ENCODE assay signal across 2 cellular contexts in genomic region chrX:110044531-110045249, GRCh38.
TF ChIP-seq lines count a peak whose summit lies in the region.

No MANE protein-coding gene starts in this region.

TF ChIP-seq in A549, 52 proteins besides CTCF, POLR2A, EP300 and RAD21 (continued from another document):
- TF ChIP-seq, protein P1, sequence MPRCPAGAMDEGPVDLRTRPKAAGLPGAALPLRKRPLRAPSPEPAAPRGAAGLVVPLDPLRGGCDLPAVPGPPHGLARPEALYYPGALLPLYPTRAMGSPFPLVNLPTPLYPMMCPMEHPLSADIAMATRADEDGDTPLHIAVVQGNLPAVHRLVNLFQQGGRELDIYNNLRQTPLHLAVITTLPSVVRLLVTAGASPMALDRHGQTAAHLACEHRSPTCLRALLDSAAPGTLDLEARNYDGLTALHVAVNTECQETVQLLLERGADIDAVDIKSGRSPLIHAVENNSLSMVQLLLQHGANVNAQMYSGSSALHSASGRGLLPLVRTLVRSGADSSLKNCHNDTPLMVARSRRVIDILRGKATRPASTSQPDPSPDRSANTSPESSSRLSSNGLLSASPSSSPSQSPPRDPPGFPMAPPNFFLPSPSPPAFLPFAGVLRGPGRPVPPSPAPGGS (IDR thresholded peaks at IDR 0.05) = no peak
- TF ChIP-seq RFX5 (IDR thresholded peaks at IDR 0.05) = no peak
- TF ChIP-seq EHF (CRISPR knock-in tag; IDR thresholded peaks at IDR 0.05) = no peak
- TF ChIP-seq, protein P2, sequence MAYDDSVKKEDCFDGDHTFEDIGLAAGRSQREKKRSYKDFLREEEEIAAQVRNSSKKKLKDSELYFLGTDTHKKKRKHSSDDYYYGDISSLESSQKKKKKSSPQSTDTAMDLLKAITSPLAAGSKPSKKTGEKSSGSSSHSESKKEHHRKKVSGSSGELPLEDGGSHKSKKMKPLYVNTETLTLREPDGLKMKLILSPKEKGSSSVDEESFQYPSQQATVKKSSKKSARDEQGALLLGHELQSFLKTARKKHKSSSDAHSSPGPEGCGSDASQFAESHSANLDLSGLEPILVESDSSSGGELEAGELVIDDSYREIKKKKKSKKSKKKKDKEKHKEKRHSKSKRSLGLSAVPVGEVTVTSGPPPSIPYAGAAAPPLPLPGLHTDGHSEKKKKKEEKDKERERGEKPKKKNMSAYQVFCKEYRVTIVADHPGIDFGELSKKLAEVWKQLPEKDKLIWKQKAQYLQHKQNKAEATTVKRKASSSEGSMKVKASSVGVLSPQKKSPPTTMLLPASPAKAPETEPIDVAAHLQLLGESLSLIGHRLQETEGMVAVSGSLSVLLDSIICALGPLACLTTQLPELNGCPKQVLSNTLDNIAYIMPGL (CRISPR knock-in tag; IDR thresholded peaks at IDR 0.05; ENCODE audit: borderline replicate concordance) = no peak
- no peak for TF ChIP-seq NFE2L2 (conservative IDR thresholded peaks at IDR 0.05; ENCODE audit: low read length)
- no peak for TF ChIP-seq FOXS1 (CRISPR knock-in tag; IDR thresholded peaks at IDR 0.05)
- no peak for TF ChIP-seq FOSB (CRISPR knock-in tag; IDR thresholded peaks at IDR 0.05)
- TF ChIP-seq HOXB5 (CRISPR knock-in tag; IDR thresholded peaks at IDR 0.05) = no peak
- TF ChIP-seq RCOR1 (IDR thresholded peaks at IDR 0.05; ENCODE audit: low read depth, low read length) = no peak
- TF ChIP-seq, protein P3, sequence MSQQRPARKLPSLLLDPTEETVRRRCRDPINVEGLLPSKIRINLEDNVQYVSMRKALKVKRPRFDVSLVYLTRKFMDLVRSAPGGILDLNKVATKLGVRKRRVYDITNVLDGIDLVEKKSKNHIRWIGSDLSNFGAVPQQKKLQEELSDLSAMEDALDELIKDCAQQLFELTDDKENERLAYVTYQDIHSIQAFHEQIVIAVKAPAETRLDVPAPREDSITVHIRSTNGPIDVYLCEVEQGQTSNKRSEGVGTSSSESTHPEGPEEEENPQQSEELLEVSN (IDR thresholded peaks at IDR 0.05; ENCODE audit: borderline replicate concordance, low read depth) = no peak
- TF ChIP-seq TFCP2L1 (CRISPR knock-in tag; IDR thresholded peaks at IDR 0.05) = no peak
- TF ChIP-seq PBX3 (IDR thresholded peaks at IDR 0.05) = no peak
- no peak for TF ChIP-seq KDM5A (IDR thresholded peaks at IDR 0.05)
- TF ChIP-seq ZC3H11A (IDR thresholded peaks at IDR 0.05) = no peak
- no peak for TF ChIP-seq HDAC2 (IDR thresholded peaks at IDR 0.05)
- TF ChIP-seq MAFK (IDR thresholded peaks at IDR 0.05; ENCODE audit: partially characterized antibody) = no peak

TF ChIP-seq in IMR-90, 13 proteins besides CTCF, POLR2A, EP300 and RAD21 (continued from another document):
- TF ChIP-seq MAFK (IDR thresholded peaks at IDR 0.05; ENCODE audit: low read depth, low read length) (no peak), CEBPB (IDR thresholded peaks at IDR 0.05; ENCODE audit: low read depth, low read length) (no peak), SMC3 (IDR thresholded peaks at IDR 0.05; ENCODE audit: low read depth, low read length) (no peak), RFX5 (IDR thresholded peaks at IDR 0.05; ENCODE audit: low read depth, low read length) (no peak), BHLHE40 (IDR thresholded peaks at IDR 0.05; ENCODE audit: low read depth, low read length) (no peak), MAZ (IDR thresholded peaks at IDR 0.05; ENCODE audit: borderline replicate concordance, low read depth, low read length) (no peak), FOS (IDR thresholded peaks at IDR 0.05; ENCODE audit: low read depth, low read length) (no peak), CHD1 (IDR thresholded peaks at IDR 0.05; ENCODE audit: low read depth, low read length) (no peak)
- TF ChIP-seq, protein P4, sequence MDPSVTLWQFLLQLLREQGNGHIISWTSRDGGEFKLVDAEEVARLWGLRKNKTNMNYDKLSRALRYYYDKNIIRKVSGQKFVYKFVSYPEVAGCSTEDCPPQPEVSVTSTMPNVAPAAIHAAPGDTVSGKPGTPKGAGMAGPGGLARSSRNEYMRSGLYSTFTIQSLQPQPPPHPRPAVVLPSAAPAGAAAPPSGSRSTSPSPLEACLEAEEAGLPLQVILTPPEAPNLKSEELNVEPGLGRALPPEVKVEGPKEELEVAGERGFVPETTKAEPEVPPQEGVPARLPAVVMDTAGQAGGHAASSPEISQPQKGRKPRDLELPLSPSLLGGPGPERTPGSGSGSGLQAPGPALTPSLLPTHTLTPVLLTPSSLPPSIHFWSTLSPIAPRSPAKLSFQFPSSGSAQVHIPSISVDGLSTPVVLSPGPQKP (IDR thresholded peaks at IDR 0.05; ENCODE audit: borderline replicate concordance, low read depth, low read length) = no peak
TF ChIP-seq in IMR-90: peak in this region for 0.
